33 cellular contexts compared by ENCODE assay signal in the genomic region with DNA sequence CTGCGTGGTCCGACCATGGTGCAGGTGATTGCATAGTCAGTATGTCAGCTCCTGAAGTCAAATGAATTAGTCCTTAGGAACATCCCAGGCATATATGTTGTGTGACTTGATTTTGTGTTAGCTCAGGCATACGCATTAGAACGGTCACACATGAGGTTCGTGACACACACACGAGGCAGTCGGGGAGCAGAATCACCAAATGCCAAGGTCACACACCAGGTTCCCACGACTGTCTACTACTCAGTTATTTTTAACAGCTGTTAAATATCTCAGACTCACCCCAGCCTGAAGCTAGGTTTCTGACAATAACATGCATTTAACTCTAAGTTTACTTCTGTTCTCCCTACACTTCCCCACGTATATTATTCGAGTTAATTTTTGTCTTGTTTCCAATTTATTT.
"Had no signal": no experiment of that assay in that cellular context is flagged by ENCODE, and none has a peak within 500 bp of the region (broad histone marks: within the 10 kb centered on the region; RNA-seq: fewer than 3 reads in every experiment).

No MANE protein-coding gene starts in this region.

- H3K27ac Mint-ChIP-seq: activated CD4-positive, alpha-beta memory T cell treated with anti-CD3 and anti-CD28 coated beads for 36 hours; activated naive CD8-positive, alpha-beta T cell; natural killer cell; stimulated activated memory B cell treated with anti-CD40 and anti-IgM and Interleukin-4, amounts not matched to agents 10 μg/mL and 1 μg/mL and 100 μg/mL, for 72 hours had no signal

- FAIRE-seq: kidney, TTC549 had no signal

- ATAC-seq: activated T-cell treated with anti-CD3 and anti-CD28 coated beads, Interleukin-2, amount 50 U/mL, for 4 hours; effector memory CD8-positive, alpha-beta T cell; natural killer cell; stimulated activated memory B cell treated with anti-CD40 and anti-IgM and Interleukin-4, amounts not matched to agents 10 μg/mL and 1 μg/mL and 100 μg/mL, for 72 hours; stimulated activated naive CD8-positive, alpha-beta T cell treated with anti-CD3 and anti-CD28 coated beads, Interleukin-15, amount 100 ng/mL, for 72 hours had no signal

- H3K27me3 Mint-ChIP-seq: activated CD4-positive, alpha-beta memory T cell treated with anti-CD3 and anti-CD28 coated beads for 36 hours; activated CD4-positive, alpha-beta T cell treated with anti-CD3 and anti-CD28 coated beads, Interleukin-2, amount 10 ng/mL, durations not matched to agents 24 days and 14 days; activated naive CD8-positive, alpha-beta T cell; activated T-helper 17 cell treated with anti-CD3 and anti-CD28 coated beads, Interleukin-2, amount 50 U/mL, for 72 hours; brain; effector memory CD8-positive, alpha-beta T cell; progenitor cell of endocrine pancreas; stimulated activated memory B cell treated with anti-CD40 and anti-IgM and Interleukin-4, amounts not matched to agents 10 μg/mL and 1 μg/mL and 100 μg/mL, for 72 hours; stimulated activated naive CD8-positive, alpha-beta T cell treated with anti-CD3 and anti-CD28 coated beads, Interleukin-15, amount 100 ng/mL, for 72 hours had no signal

- H3K4me3 Mint-ChIP-seq: activated CD4-positive, alpha-beta memory T cell treated with anti-CD3 and anti-CD28 coated beads for 36 hours; activated CD4-positive, alpha-beta T cell treated with anti-CD3 and anti-CD28 coated beads, Interleukin-2, amount 10 ng/mL, durations not matched to agents 24 days and 14 days; activated naive CD8-positive, alpha-beta T cell; activated T-cell treated with anti-CD3 and anti-CD28 coated beads, Interleukin-2, amount 50 U/mL, for 4 hours; activated T-helper 17 cell treated with anti-CD3 and anti-CD28 coated beads, Interleukin-2, amount 50 U/mL, for 72 hours; brain; effector memory CD8-positive, alpha-beta T cell; immature natural killer cell; natural killer cell; stimulated activated memory B cell treated with anti-CD40 and anti-IgM and Interleukin-4, amounts not matched to agents 10 μg/mL and 1 μg/mL and 100 μg/mL, for 72 hours; stimulated activated naive CD8-positive, alpha-beta T cell treated with anti-CD3 and anti-CD28 coated beads, Interleukin-15, amount 100 ng/mL, for 72 hours had no signal

- H3K9me3 ChIP-seq: gastroesophageal sphincter, lower lobe of right lung, sigmoid colon, vagina had no signal

- H3K4me1 Mint-ChIP-seq: brain had no signal

- H3K4me1 ChIP-seq: gastroesophageal sphincter, lower lobe of right lung, sigmoid colon, upper lobe of left lung, vagina had no signal

- H3K27me3 ChIP-seq: gastroesophageal sphincter, sigmoid colon, upper lobe of left lung, vagina had no signal

- H3K9me3 Mint-ChIP-seq: activated CD4-positive, alpha-beta memory T cell treated with anti-CD3 and anti-CD28 coated beads for 36 hours; activated CD4-positive, alpha-beta T cell treated with anti-CD3 and anti-CD28 coated beads, Interleukin-2, amount 10 ng/mL, durations not matched to agents 24 days and 14 days; activated T-cell treated with anti-CD3 and anti-CD28 coated beads, Interleukin-2, amount 50 U/mL, for 4 hours; activated T-helper 17 cell treated with anti-CD3 and anti-CD28 coated beads, Interleukin-2, amount 50 U/mL, for 72 hours; brain; effector memory CD8-positive, alpha-beta T cell; natural killer cell; stimulated activated memory B cell treated with anti-CD40 and anti-IgM and Interleukin-4, amounts not matched to agents 10 μg/mL and 1 μg/mL and 100 μg/mL, for 72 hours; stimulated activated naive CD8-positive, alpha-beta T cell treated with anti-CD3 and anti-CD28 coated beads, Interleukin-15, amount 100 ng/mL, for 72 hours had no signal

- DNase-seq: activated CD4-positive, alpha-beta memory T cell treated with anti-CD3 and anti-CD28 coated beads for 36 hours; activated CD4-positive, alpha-beta T cell treated with anti-CD3 and anti-CD28 coated beads, Interleukin-2, amount 10 ng/mL, durations not matched to agents 24 days and 14 days; activated CD4-positive, CD25-positive, alpha-beta regulatory T cell treated with anti-CD3 and anti-CD28 coated beads, Interleukin-2, amount 50 U/mL, for 72 hours; activated T-cell treated with anti-CD3 and anti-CD28 coated beads, Interleukin-2, amount 50 U/mL, for 4 hours; aorta; caudate nucleus; cortex of kidney; effector memory CD8-positive, alpha-beta T cell; erythroblast; hypothalamus; immature natural killer cell; kidney; lower lobe of right lung; mesenchymal stem cell; natural killer cell; sigmoid colon; stimulated activated CD4-positive, alpha-beta T cell treated with anti-CD3 and anti-CD28 coated beads, Interleukin-1b, Interleukin-23, amount 100 ng/mL, for 48 hours; stimulated activated CD4-positive, alpha-beta T cell treated with anti-CD3 and anti-CD28 coated beads, Interleukin-4, amount 100 ng/mL, for 4 hours; stimulated activated CD8-positive, alpha-beta memory T cell treated with anti-CD3 and anti-CD28 coated beads, Interleukin-4, amount 100 ng/mL, for 48 hours; stimulated activated naive CD8-positive, alpha-beta T cell treated with anti-CD3 and anti-CD28 coated beads, Interleukin-15, amount 100 ng/mL, for 72 hours; substantia nigra; T-helper 9 cell; WERI-Rb-1 had no signal

- H3K4me3 ChIP-seq: gastroesophageal sphincter, lower lobe of right lung, sigmoid colon, smooth muscle cell, upper lobe of left lung, vagina had no signal

- H3K27ac ChIP-seq: gastroesophageal sphincter, lower lobe of right lung, sigmoid colon, vagina, WERI-Rb-1 had no signal
